ENCODE assay signal across 20 cellular contexts in genomic region chr13:108427355-108427754, GRCh38.
"Had no signal": no experiment of that assay in that cellular context is flagged by ENCODE, and none has a peak within 500 bp of the region (broad histone marks: within the 10 kb centered on the region; RNA-seq: fewer than 3 reads in every experiment).

No MANE protein-coding gene starts in this region.

- H3K4me1 ChIP-seq: transverse colon, vagina had no signal

- H3K36me3 ChIP-seq: transverse colon, vagina had no signal

- DNase-seq: activated B cell treated with CpG ODN at 0.5 μM for 24 hours; activated CD4-positive, alpha-beta T cell treated with anti-CD3 and anti-CD28 coated beads, Interleukin-2, amount 10 ng/mL, durations not matched to agents 24 days and 14 days; activated CD8-positive, alpha-beta memory T cell treated with anti-CD3 and anti-CD28 coated beads, Interleukin-2, amount 50 U/mL, for 4 hours; activated CD8-positive, alpha-beta T cell treated with anti-CD3 and anti-CD28 coated beads, Interleukin-2, amount 10 ng/mL, durations not matched to agents 7 days and 5 days; activated gamma-delta T cell; activated T-cell treated with anti-CD3 and anti-CD28 coated beads, Interleukin-2, amount 50 U/mL, for 48 hours; amniotic stem cell; dermis blood vessel endothelial cell; effector memory CD8-positive, alpha-beta T cell; right cardiac atrium; stimulated activated CD4-positive, alpha-beta T cell treated with anti-CD3 and anti-CD28 coated beads, Interleukin-15, amount 100 ng/mL, for 24 hours; stimulated activated CD4-positive, alpha-beta T cell treated with anti-CD3 and anti-CD28 coated beads, Interleukin-4, amount 100 ng/mL, for 24 hours; stimulated activated naive CD8-positive, alpha-beta T cell treated with anti-CD3 and anti-CD28 coated beads, Interleukin-15, Interleukin-2, amounts not matched to agents 100 U/mL and 50 U/mL, for 24 hours; transverse colon had no signal

- H3K9me3 ChIP-seq: transverse colon, vagina had no signal

- ATAC-seq: activated CD8-positive, alpha-beta T cell treated with anti-CD3 and anti-CD28 coated beads, Interleukin-2, amount 10 ng/mL, durations not matched to agents 7 days and 5 days; activated naive CD4-positive, alpha-beta T cell treated with anti-CD3 and anti-CD28 coated beads, Interleukin-2, amount 50 U/mL, for 72 hours; effector memory CD8-positive, alpha-beta T cell; left lobe of liver; natural killer cell treated with Interleukin-12 subunit alpha and Interleukin-12 subunit beta and Interleukin-15 and Interleukin-18, amount 100 ng/mL, for 72 hours; right cardiac atrium; stimulated activated naive CD8-positive, alpha-beta T cell treated with anti-CD3 and anti-CD28 coated beads, Interleukin-15, Interleukin-2, amounts not matched to agents 100 U/mL and 50 U/mL, for 24 hours had no signal

- H3K4me3 ChIP-seq: skin epidermis, transverse colon, vagina had no signal

- H3K27ac ChIP-seq: epithelial cell of prostate, skin epidermis, transverse colon, vagina had no signal

- H3K27me3 ChIP-seq: transverse colon, vagina had no signal
